In genomic region chrX:154049209-154050112, GRCh38 we compare ENCODE assay signal across 15 cellular contexts. TPM values are rescaled to one million over a fixed set of nuclear protein-coding genes. Genes with fewer than 3 reads are reported as not detected.
DNase-seq lines count a peak whose midpoint lies in the region; ATAC-seq, FAIRE-seq and TF ChIP-seq lines count a peak whose summit lies in the region.
"Had no signal": no experiment of that assay in that cellular context is flagged by ENCODE, and none has a peak within 500 bp of the region (broad histone marks: within the 10 kb centered on the region; RNA-seq: fewer than 3 reads in every experiment).

No MANE protein-coding gene starts in this region.

- H3K14ac ChIP-seq in H9 (ENCODE audit: insufficient read depth, low read length) = no peak overlapping the region

- no peak overlapping the region for H3K18ac ChIP-seq in H9 (ENCODE audit: insufficient read length, low read depth, low read length)

- no peaks in the 10 kb centered on the region for H4K20me1 ChIP-seq in H9 (ENCODE audit: control insufficient read depth, insufficient read depth, insufficient read length)

- no peak overlapping the region for H3K56ac ChIP-seq in H9 (ENCODE audit: insufficient read length, low read depth, low read length)

- CTCF ChIA-PET in CD4-positive, alpha-beta T cell (lab: Charles Lee) = no interaction called here

- H3K9me3 ChIP-seq in CD4-positive, alpha-beta T cell (ENCODE audit: control insufficient read depth, low read length) = no peaks in the 10 kb centered on the region
- no peaks in the 10 kb centered on the region for H3K9me3 ChIP-seq in pancreas
- H3K9me3 ChIP-seq in H9 (ENCODE audit: control insufficient read depth, low read depth, low read length) = peaks cover 46% of the 10 kb centered on the region

- POLR2A ChIA-PET in CD4-positive, alpha-beta T cell (lab: Charles Lee) = interaction anchor here (0.7 kb wide), 1 partner anchor 22 kb away, joined by 3 read pairs; no protein-coding TSS in a partner anchor

- H2BK5ac ChIP-seq in H9 (ENCODE audit: insufficient read length, low read length) = no peak overlapping the region

- no peak overlapping the region for H2BK15ac ChIP-seq in H9 (ENCODE audit: low read depth, low read length)

- no peaks in the 10 kb centered on the region for H3K9me3 Mint-ChIP-seq in CD4-positive, alpha-beta T cell
- no peaks in the 10 kb centered on the region for H3K9me3 Mint-ChIP-seq in central memory CD8-positive, alpha-beta T cell
- peaks cover 77 to 79% of the 10 kb centered on the region in 2 experiments for H3K9me3 Mint-ChIP-seq in H9
- H3K9me3 Mint-ChIP-seq: stimulated activated naive B cell treated with anti-CD40 and anti-IgM and Interleukin-4, amounts not matched to agents 10 μg/mL and 1 μg/mL and 100 μg/mL, for 72 hours; T-helper 1 cell treated with Interleukin-12 subunit alpha and Interleukin-12 subunit beta and Interleukin-4 antibody, amounts not matched to agents 30 μg/mL and 1 μg/mL, for 36 hours had no signal

- H3K27ac ChIP-seq in 22Rv1 (peak overlapping the region; percentile 88), pancreas (no peak overlapping the region), H9 (ENCODE audit: insufficient read length, low read depth, low read length) (no peak overlapping the region)
- H3K27ac ChIP-seq in CD4-positive, alpha-beta T cell (ENCODE audit: low read depth, low read length) = no peak overlapping the region

- no peak overlapping the region for H3K4me3 Mint-ChIP-seq in CD4-positive, alpha-beta T cell
- H3K4me3 Mint-ChIP-seq in central memory CD8-positive, alpha-beta T cell = no peak overlapping the region
- no peak overlapping the region for H3K4me3 Mint-ChIP-seq in H9
- H3K4me3 Mint-ChIP-seq: CD14-positive monocyte; stimulated activated naive B cell treated with anti-CD40 and anti-IgM and Interleukin-4, amounts not matched to agents 10 μg/mL and 1 μg/mL and 100 μg/mL, for 72 hours; T-helper 1 cell treated with Interleukin-12 subunit alpha and Interleukin-12 subunit beta and Interleukin-4 antibody, amounts not matched to agents 30 μg/mL and 1 μg/mL, for 36 hours had no signal

- intact Hi-C loops in CD4-positive, alpha-beta T cell (cut with DNase I, micrococcal nuclease) = no loop called here
- intact Hi-C loops in pancreas (cut with DNase I) = no loop called here

- no peak overlapping the region for H4K8ac ChIP-seq in H9 (replicated peaks; ENCODE audit: insufficient read length, low read depth, low read length)

- DNase-seq in CD4-positive, alpha-beta T cell = no peak
- DNase-seq in central memory CD8-positive, alpha-beta T cell (ENCODE audit: low spot score in 2 of 2) = no peak
- no peak for DNase-seq in pancreas
- no peak for DNase-seq in NCI-H69 (lab: John Stamatoyannopoulos, UW)
- DNase-seq in H9 = no peak
- DNase-seq in T-helper 1 cell = no peak
- DNase-seq: dorsolateral prefrontal cortex; NCI-H524; retina; stimulated activated CD4-positive, alpha-beta T cell treated with anti-CD3 and anti-CD28 coated beads, Interleukin-4, amount 100 ng/mL, for 1 hour; stimulated activated naive B cell treated with anti-CD40 and anti-IgM and Interleukin-4, amounts not matched to agents 10 μg/mL and 1 μg/mL and 100 μg/mL, for 72 hours had no signal

- H3K4me1 Mint-ChIP-seq in CD4-positive, alpha-beta T cell (ENCODE audit: low read depth) = peaks cover 47% of the 10 kb centered on the region
- H3K4me1 Mint-ChIP-seq in central memory CD8-positive, alpha-beta T cell = peaks cover 51% of the 10 kb centered on the region
- H3K4me1 Mint-ChIP-seq in H9 = peaks cover 22 to 31% of the 10 kb centered on the region in 2 experiments

- no peak overlapping the region for H3K4ac ChIP-seq in H9 (ENCODE audit: low read depth, low read length)

- H3K9ac ChIP-seq in H9 (ENCODE audit: extremely low read depth, insufficient read length, low read length) = no peak overlapping the region

- no peak overlapping the region for H3K4me2 ChIP-seq in H9 (ENCODE audit: insufficient read depth, insufficient read length, low read length)

- no peaks in the 10 kb centered on the region for H3K79me1 ChIP-seq in H9 (ENCODE audit: insufficient read depth, low read depth, low read length, poor library complexity, severe bottlenecking)

- H3T11ph ChIP-seq in H9 (ENCODE audit: low read length) = no peak overlapping the region

- WGBS in pancreas, 2 donors = 23 to 38% methylated on average over 13 of the region's 13 CpGs
- WGBS in H9 (ENCODE audit: extremely low coverage, insufficient read length, low lambda C conversion rate) = no CpG with 5 or more reads among the region's 13 CpGs

- ATAC-seq in CD4-positive, alpha-beta T cell (ENCODE audit: poor library complexity) = no peak
- no peak for ATAC-seq in central memory CD8-positive, alpha-beta T cell (replicated peaks; ENCODE audit: extremely low read depth, poor library complexity, severe bottlenecking)
- ATAC-seq in pancreas = peak in 3 of 4 donors; percentile 18 to 29 (median 21)
- no peak for ATAC-seq in HG02884 (IDR thresholded peaks at IDR 0.05; ENCODE audit: unreplicated experiment)
- ATAC-seq: stimulated activated naive B cell treated with anti-CD40 and anti-IgM and Interleukin-4, amounts not matched to agents 10 μg/mL and 1 μg/mL and 100 μg/mL, for 72 hours had no signal

- no peak overlapping the region for H2AFZ ChIP-seq in H9 (ENCODE audit: low read length)

- peaks cover 64% of the 10 kb centered on the region for H3K36me3 Mint-ChIP-seq in CD4-positive, alpha-beta T cell (ENCODE audit: low read depth)
- peaks cover 38% of the 10 kb centered on the region for H3K36me3 Mint-ChIP-seq in central memory CD8-positive, alpha-beta T cell (ENCODE audit: insufficient read depth)
- peaks cover 30 to 49% (median 45%) of the 10 kb centered on the region in 3 experiments for H3K36me3 Mint-ChIP-seq in H9 (ENCODE audit: insufficient read depth in 1 of 3, low read depth in 3 of 3)

- no peak overlapping the region for H2BK12ac ChIP-seq in H9 (ENCODE audit: insufficient read length, low read depth, low read length)

- H3K27me3 ChIP-seq in CD4-positive, alpha-beta T cell (ENCODE audit: control insufficient read depth, insufficient read depth, low read length) = no peaks in the 10 kb centered on the region
- H3K27me3 ChIP-seq in pancreas (no peaks in the 10 kb centered on the region), H9 (ENCODE audit: insufficient read depth, low read length) (no peaks in the 10 kb centered on the region)

- no peaks in the 10 kb centered on the region for H3K36me3 ChIP-seq in pancreas

- H2BK120ac ChIP-seq in H9 (ENCODE audit: low read depth, low read length, poor library complexity, severe bottlenecking) = no peak overlapping the region

- FAIRE-seq in pancreas (lab: Jason Lieb, UNC) = no peak

- H3K79me2 ChIP-seq in H9 (ENCODE audit: insufficient read depth, low read length) = no peaks in the 10 kb centered on the region

- peak overlapping the region; percentile 71 for H3K27ac Mint-ChIP-seq in CD4-positive, alpha-beta T cell
- H3K27ac Mint-ChIP-seq in central memory CD8-positive, alpha-beta T cell (ENCODE audit: low read depth) = peak overlapping the region; percentile 83
- H3K27ac Mint-ChIP-seq in H9 = no peak overlapping the region; a peak in 1 of 7 replicates
- H3K27ac Mint-ChIP-seq: stimulated activated naive B cell treated with anti-CD40 and anti-IgM and Interleukin-4, amounts not matched to agents 10 μg/mL and 1 μg/mL and 100 μg/mL, for 72 hours; T-helper 1 cell treated with Interleukin-12 subunit alpha and Interleukin-12 subunit beta and Interleukin-4 antibody, amounts not matched to agents 30 μg/mL and 1 μg/mL, for 36 hours had no signal

- H3K27me3 Mint-ChIP-seq in CD4-positive, alpha-beta T cell = no peaks in the 10 kb centered on the region
- H3K27me3 Mint-ChIP-seq in central memory CD8-positive, alpha-beta T cell = no peaks in the 10 kb centered on the region
- H3K27me3 Mint-ChIP-seq in H9 (ENCODE audit: low read depth) = no peaks in the 10 kb centered on the region; the same call in none of the 2 replicates
- H3K27me3 Mint-ChIP-seq: stimulated activated naive B cell treated with anti-CD40 and anti-IgM and Interleukin-4, amounts not matched to agents 10 μg/mL and 1 μg/mL and 100 μg/mL, for 72 hours had no signal

- H2AK5ac ChIP-seq in H9 (ENCODE audit: insufficient read length, low read length) = no peak overlapping the region

- no peak overlapping the region for H4K5ac ChIP-seq in H9 (ENCODE audit: insufficient read length, low read depth, low read length)

- no peak overlapping the region for H2BK20ac ChIP-seq in H9 (ENCODE audit: low read depth, low read length, poor library complexity, severe bottlenecking)

- H3K4me1 ChIP-seq in pancreas (peaks cover 0 to 14% (median 11%) of the 10 kb centered on the region in 3 donors), H9 (ENCODE audit: insufficient read depth, low read length) (no peaks in the 10 kb centered on the region)

- H4K91ac ChIP-seq in H9 (ENCODE audit: insufficient read length, low read depth, low read length) = no peak overlapping the region

- H3K23me2 ChIP-seq in H9 (ENCODE audit: insufficient read length, low read depth, low read length, poor library complexity, severe bottlenecking) = no peaks in the 10 kb centered on the region

- H3K23ac ChIP-seq in H9 (ENCODE audit: insufficient read length, low read depth, low read length) = no peak overlapping the region

- TF ChIP-seq CTCF in 22Rv1 (IDR thresholded peaks at IDR 0.05) (no peak), pancreas (IDR thresholded peaks at IDR 0.05) (no peak), H9 (conservative IDR thresholded peaks at IDR 0.05) (no peak)
- TF ChIP-seq CTCF in CD4-positive, alpha-beta T cell (IDR thresholded peaks at IDR 0.05) = no peak

- no peak overlapping the region for H3K4me3 ChIP-seq in pancreas
- H3K4me3 ChIP-seq: dorsolateral prefrontal cortex had no signal

RNA-seq across cellular contexts. Expression of gene IRAK1, which starts 29.8 kb away (rescaled TPM):
- 10 to 100 TPM; 61.2 to 67.4 TPM for total RNA-seq in CD4-positive, alpha-beta T cell
- total RNA-seq in pancreas (100 to 1,000 TPM in 1 of 6 donors, 10 to 100 TPM in 5; 44.5 to 103 (median 64.6) TPM), H9 (2021) (85.3 and 98.4 TPM in 2 replicates)
- 10 to 100 TPM; 35.8 to 48.9 TPM for polyA plus RNA-seq in pancreas

RNA-seq across cellular contexts. Expression of gene MECP2, which starts 48.1 kb away (rescaled TPM):
- total RNA-seq in CD4-positive, alpha-beta T cell = 100 to 1,000 TPM; 120 to 133 TPM
- total RNA-seq in pancreas = 10 to 100 TPM; 21.3 to 30.8 (median 23.6) TPM
- polyA plus RNA-seq in pancreas = 10 to 100 TPM; 17.7 to 19.5 TPM
- 30.4 and 32.2 TPM in 2 replicates for total RNA-seq in H9 (2021)

Comparison
In these comparisons a context has a peak if more than half of its experiments do, and no peak if none do; other contexts are left out.
1. ATAC-seq: peak in pancreas (3 of 4); none in CD4-positive, alpha-beta T cell (single experiment), central memory CD8-positive, alpha-beta T cell (single experiment) and HG02884 (single experiment).
2. H3K27ac Mint-ChIP-seq: peak in CD4-positive, alpha-beta T cell (single experiment) and central memory CD8-positive, alpha-beta T cell (single experiment); none in H9 (0 of 3).